Comparison of ENCODE assay signal across 8 cellular contexts in genomic region chr12:120902846-120903381, GRCh38. TPM values are rescaled to one million over a fixed set of nuclear protein-coding genes. Genes with fewer than 3 reads are reported as not detected.
DNase-seq lines count a peak whose midpoint lies in the region; ATAC-seq, FAIRE-seq and TF ChIP-seq lines count a peak whose summit lies in the region.

No MANE protein-coding gene starts in this region.

- dilution Hi-C loops in keratinocyte (cut with MboI; ENCODE audit: extremely low pct_ligation_motif_present, low sequenced_read_pairs), result no loop called here

- intact Hi-C loops in activated CD4-positive, alpha-beta T cell treated with anti-CD3 and anti-CD28 coated beads, Interleukin-2, amount 10 ng/mL, durations not matched to agents 24 days and 14 days (cut with micrococcal nuclease), result loop anchor here (2.0 kb wide), 1 partner anchor 14 kb away; no protein-coding TSS in a partner anchor

- no peak for TF ChIP-seq CTCF in keratinocyte (optimal IDR thresholded peaks at IDR 0.05 in 1 of 3, IDR thresholded peaks at IDR 0.05 in 1 of 3, conservative IDR thresholded peaks at IDR 0.05 in 1 of 3; ENCODE audit: extremely low read depth in 1 of 3, insufficient read depth in 2 of 3, low read length in 3 of 3)
- no peak for TF ChIP-seq CTCF in suprapubic skin (IDR thresholded peaks at IDR 0.05)

- no peak for TF ChIP-seq POLR2A in suprapubic skin (IDR thresholded peaks at IDR 0.05)

- peak overlapping the region; percentile 76 for H3K9ac ChIP-seq in keratinocyte (ENCODE audit: control insufficient read depth, extremely low read depth, insufficient read depth, low read length)

- peak overlapping the region; percentile 81 for H3K4me2 ChIP-seq in keratinocyte (ENCODE audit: control insufficient read depth, extremely low read depth, insufficient read depth, low read depth, low read length)

- no peak for TF ChIP-seq EP300 in suprapubic skin (IDR thresholded peaks at IDR 0.05)

- FAIRE-seq in keratinocyte (lab: Jason Lieb, UNC), result no peak

- peaks cover 9% of the 10 kb centered on the region for H3K36me3 Mint-ChIP-seq in activated CD4-positive, alpha-beta T cell treated with anti-CD3 and anti-CD28 coated beads, Interleukin-2, amount 10 ng/mL, durations not matched to agents 24 days and 14 days (ENCODE audit: low read depth)
- H3K36me3 Mint-ChIP-seq in activated naive CD8-positive, alpha-beta T cell, result peaks cover 8% of the 10 kb centered on the region

- WGBS in suprapubic skin, result 2% methylated on average over 15 of the region's 15 CpGs

- H3K27me3 Mint-ChIP-seq in activated CD4-positive, alpha-beta T cell treated with anti-CD3 and anti-CD28 coated beads, Interleukin-2, amount 10 ng/mL, durations not matched to agents 24 days and 14 days, result no peaks in the 10 kb centered on the region
- no peaks in the 10 kb centered on the region for H3K27me3 Mint-ChIP-seq in activated naive CD8-positive, alpha-beta T cell

- no peak overlapping the region for H2AFZ ChIP-seq in keratinocyte (ENCODE audit: control insufficient read depth, low read length)

- H3K9me1 ChIP-seq in keratinocyte (ENCODE audit: control insufficient read depth, extremely low read depth, insufficient read depth, low read length), result no peaks in the 10 kb centered on the region

- H4K20me1 ChIP-seq in keratinocyte (ENCODE audit: control insufficient read depth, extremely low read depth, insufficient read depth, low read length), result peaks cover 3% of the 10 kb centered on the region

- H3K27me3 ChIP-seq in keratinocyte (ENCODE audit: control insufficient read depth, extremely low read depth, insufficient read depth, low read length), result no peaks in the 10 kb centered on the region
- no peaks in the 10 kb centered on the region for H3K27me3 ChIP-seq in suprapubic skin

- H3K27ac Mint-ChIP-seq in activated CD4-positive, alpha-beta T cell treated with anti-CD3 and anti-CD28 coated beads, Interleukin-2, amount 10 ng/mL, durations not matched to agents 24 days and 14 days, result peak overlapping the region; percentile 94
- peak overlapping the region; percentile 97 for H3K27ac Mint-ChIP-seq in activated naive CD8-positive, alpha-beta T cell

- peak overlapping the region; percentile 100 for H3K4me3 Mint-ChIP-seq in activated CD4-positive, alpha-beta T cell treated with anti-CD3 and anti-CD28 coated beads, Interleukin-2, amount 10 ng/mL, durations not matched to agents 24 days and 14 days
- H3K4me3 Mint-ChIP-seq in activated naive CD8-positive, alpha-beta T cell, result peak overlapping the region; percentile 100

- H3K36me3 ChIP-seq in keratinocyte (ENCODE audit: control insufficient read depth in 2 of 2, extremely low read depth in 1 of 2, insufficient read depth in 2 of 2, low read length in 2 of 2) (peaks cover 0 to 3% of the 10 kb centered on the region in 2 experiments), suprapubic skin (no peaks in the 10 kb centered on the region)

- H3K27ac ChIP-seq in keratinocyte (ENCODE audit: control insufficient read depth, insufficient read depth, low read length) (peak overlapping the region; percentile 57), suprapubic skin (peak overlapping the region; percentile 98)

- H3K4me1 ChIP-seq in keratinocyte (ENCODE audit: control insufficient read depth, extremely low read depth, insufficient read depth, low read length) (peaks cover 36% of the 10 kb centered on the region), suprapubic skin (peaks cover 65% of the 10 kb centered on the region)

- peaks cover 54% of the 10 kb centered on the region for H3K79me2 ChIP-seq in keratinocyte (ENCODE audit: control insufficient read depth, insufficient read depth, low read length)

- ATAC-seq in GM19023 (IDR thresholded peaks at IDR 0.05; ENCODE audit: unreplicated experiment) (no peak), GM19324 (IDR thresholded peaks at IDR 0.05; ENCODE audit: low FRiP score, unreplicated experiment) (no peak)

- H3K4me3 ChIP-seq in keratinocyte (ENCODE audit: control insufficient read depth in 2 of 3, extremely low read depth in 1 of 3, insufficient read depth in 2 of 3, low read depth in 1 of 3, low read length in 3 of 3) (peak overlapping the region; percentile 45 to 95 (median 61)), suprapubic skin (peak overlapping the region; percentile 86)

- H3K4me1 Mint-ChIP-seq in activated CD4-positive, alpha-beta T cell treated with anti-CD3 and anti-CD28 coated beads, Interleukin-2, amount 10 ng/mL, durations not matched to agents 24 days and 14 days, result peaks cover 24% of the 10 kb centered on the region
- peaks cover 42% of the 10 kb centered on the region for H3K4me1 Mint-ChIP-seq in activated naive CD8-positive, alpha-beta T cell (ENCODE audit: low read depth)

- H3K9me3 ChIP-seq in keratinocyte (ENCODE audit: control insufficient read depth, low read depth, low read length), result no peaks in the 10 kb centered on the region
- H3K9me3 ChIP-seq in suprapubic skin, result no peaks in the 10 kb centered on the region

- DNase-seq in activated CD4-positive, alpha-beta T cell treated with anti-CD3 and anti-CD28 coated beads, Interleukin-2, amount 10 ng/mL, durations not matched to agents 24 days and 14 days, result no peak
- DNase-seq in activated CD4-positive, alpha-beta T cell treated with anti-CD3 and anti-CD28 coated beads for 48 hours, result no peak
- DNase-seq in keratinocyte (ENCODE audit: low read depth, low spot score) (no peak), suprapubic skin (ENCODE audit: low spot score in 2 of 2) (no peak), RPMI8226 (no peak)

- H3K9me3 Mint-ChIP-seq in activated CD4-positive, alpha-beta T cell treated with anti-CD3 and anti-CD28 coated beads, Interleukin-2, amount 10 ng/mL, durations not matched to agents 24 days and 14 days, result no peaks in the 10 kb centered on the region
- H3K9me3 Mint-ChIP-seq in activated naive CD8-positive, alpha-beta T cell (ENCODE audit: low read depth), result no peaks in the 10 kb centered on the region

RNA-seq across cellular contexts. Expression of gene SPPL3, which starts 1.2 kb away (rescaled TPM):
- 28.2 and 33.6 TPM in 2 replicates for total RNA-seq in activated CD4-positive, alpha-beta T cell treated with anti-CD3 and anti-CD28 coated beads, Interleukin-2, amount 10 ng/mL, durations not matched to agents 24 days and 14 days
- polyA plus RNA-seq in keratinocyte, result 28.3 to 36.9 TPM (median 30.5 TPM) in 3 replicates
- polyA plus RNA-seq in keratinocyte (2011; ENCODE audit: low read depth), result 12.7 TPM
- 30.0 and 51.7 TPM in 2 replicates for polyA plus RNA-seq in keratinocyte (2011; cell fraction: cytosol; rRNA removed)
- polyA plus RNA-seq in keratinocyte (2011; cell fraction: nucleus; rRNA removed), result 60.4 and 61.9 TPM in 2 replicates
- polyA plus RNA-seq in keratinocyte (2012; ENCODE audit: low replicate concordance), result 25.5 and 34.8 TPM in 2 replicates
- polyA minus RNA-seq in keratinocyte, result 46.7 to 153 TPM (median 85.2 TPM) in 3 replicates
- 23.8 TPM for polyA minus RNA-seq in keratinocyte (2011; cell fraction: cytosol; rRNA and poly(A)+ RNA removed)
- 38.6 and 61.0 TPM in 2 replicates for polyA minus RNA-seq in keratinocyte (2011; cell fraction: nucleus; rRNA and poly(A)+ RNA removed)
- total RNA-seq in suprapubic skin, result 10 to 100 TPM; 64.7 to 91.8 (median 70.6) TPM
